1 cellular context compared by ENCODE assay signal in the genomic region with DNA sequence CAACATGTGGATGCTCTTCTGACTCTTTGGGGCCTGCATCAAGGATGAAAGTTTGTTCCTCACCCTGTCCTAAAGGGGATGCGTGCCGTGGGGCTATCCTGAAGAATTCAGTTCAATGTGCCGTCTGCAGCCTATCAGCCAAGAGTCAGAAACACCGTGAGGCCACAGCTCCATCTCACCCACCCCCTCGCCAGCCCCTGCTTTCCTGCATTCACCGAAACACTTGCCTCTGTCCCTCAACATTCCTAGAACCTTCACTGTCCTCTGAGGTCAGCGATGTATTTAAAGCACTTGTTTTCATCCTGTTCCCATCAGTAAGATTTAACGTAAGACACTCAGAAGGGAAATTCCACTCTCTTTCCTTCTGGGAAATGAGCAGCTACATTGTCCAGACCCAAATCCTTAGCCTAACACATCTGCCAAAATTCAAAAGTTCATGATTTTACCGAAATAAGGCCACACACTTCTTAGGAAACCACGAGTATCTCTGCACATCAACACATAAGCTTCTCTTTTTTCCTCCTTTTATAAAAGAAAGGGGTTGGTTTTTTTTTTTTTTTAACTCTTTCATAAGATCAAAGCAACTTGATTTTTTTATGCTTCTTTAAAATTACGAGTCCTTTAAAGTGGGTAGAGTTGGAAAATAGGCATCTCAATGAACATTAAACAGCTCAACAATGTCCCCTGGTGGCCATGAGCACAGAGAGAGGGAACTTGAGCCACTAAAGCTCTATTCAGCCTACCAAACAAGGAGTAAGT.
A peak's percentile ranks its signal among the peaks of the same experiment; 100 is the strongest.
TF ChIP-seq lines count a peak whose summit lies in the region.

No MANE protein-coding gene starts in this region.

TF ChIP-seq in GM12878, 131 proteins besides CTCF, POLR2A, EP300 and RAD21 (continued from another document and continues in another):
- TF ChIP-seq BCL3 (IDR thresholded peaks at IDR 0.05; ENCODE audit: borderline replicate concordance, insufficient read depth, low read depth, low read length, poor library complexity, severe bottlenecking) (no peak), MLLT1 (IDR thresholded peaks at IDR 0.05) (peak; percentile 63), ZNF384 (IDR thresholded peaks at IDR 0.05; ENCODE audit: borderline replicate concordance, low read depth, low read length) (peak; percentile 82), ZZZ3 (IDR thresholded peaks at IDR 0.05; ENCODE audit: control insufficient read depth, insufficient read length, low read depth) (no peak), SP1 (IDR thresholded peaks at IDR 0.05; ENCODE audit: low read depth, low read length) (no peak), E4F1 (IDR thresholded peaks at IDR 0.05; ENCODE audit: borderline replicate concordance, partially characterized antibody) (no peak), SRF (IDR thresholded peaks at IDR 0.05; ENCODE audit: low read depth in 2 of 2, low read length in 2 of 2) (0 out of 4 replicates have a peak, but pooled peaks of 1 of the 2 experiments have one; percentile 41), STAT3 (IDR thresholded peaks at IDR 0.05; ENCODE audit: low read depth, low read length) (no peak), BRCA1 (IDR thresholded peaks at IDR 0.05; ENCODE audit: low read depth, low read length) (no peak), MTA2 (IDR thresholded peaks at IDR 0.05; ENCODE audit: low read depth) (0 out of 2 replicates have a peak, but pooled peaks have one; percentile 15), TCF12 (IDR thresholded peaks at IDR 0.05; ENCODE audit: low read depth, low read length) (no peak), YBX1 (IDR thresholded peaks at IDR 0.05) (no peak), BMI1 (IDR thresholded peaks at IDR 0.05; ENCODE audit: borderline replicate concordance) (no peak), JUND (IDR thresholded peaks at IDR 0.05; ENCODE audit: low read depth, low read length) (no peak), IRF4 (IDR thresholded peaks at IDR 0.05; ENCODE audit: low read depth, low read length) (0 out of 2 replicates have a peak, but pooled peaks have one; percentile 21), SREBF1 (IDR thresholded peaks at IDR 0.05; ENCODE audit: low read length) (no peak), SMAD5 (IDR thresholded peaks at IDR 0.05; ENCODE audit: low read depth) (no peak), RB1 (IDR thresholded peaks at IDR 0.05; ENCODE audit: borderline replicate concordance) (peak; percentile 30; the same call in 1 of the 2 replicates), RELA (IDR thresholded peaks at IDR 0.05; ENCODE audit: borderline replicate concordance, partially characterized antibody) (no peak), KAT2A (conservative IDR thresholded peaks at IDR 0.05; ENCODE audit: control insufficient read depth, low read depth, low read length) (no peak), NFIC (IDR thresholded peaks at IDR 0.05; ENCODE audit: low read depth, low read length) (peak; percentile 80), RFX5 (IDR thresholded peaks at IDR 0.05; ENCODE audit: low read depth, low read length) (no peak), GATAD2B (conservative IDR thresholded peaks at IDR 0.05; ENCODE audit: low read depth) (no peak), RUNX3 (IDR thresholded peaks at IDR 0.05; ENCODE audit: low read length) (peak; percentile 61), IKZF1 (conservative IDR thresholded peaks at IDR 0.05) (0 out of 2 replicates have a peak, but pooled peaks have one; percentile 30), YY1 (IDR thresholded peaks at IDR 0.05; ENCODE audit: low read depth, low read length) (peak; percentile 74; the same call in 1 of the 2 replicates), POLR2AphosphoS5 (IDR thresholded peaks at IDR 0.05; ENCODE audit: low read length) (no peak), HDAC2 (IDR thresholded peaks at IDR 0.05) (no peak), ZNF687 (IDR thresholded peaks at IDR 0.05) (no peak), RAD51 (IDR thresholded peaks at IDR 0.05) (no peak), RBBP5 (conservative IDR thresholded peaks at IDR 0.05) (no peak), KLF5 (IDR thresholded peaks at IDR 0.05; ENCODE audit: partially characterized antibody) (no peak), BACH1 (IDR thresholded peaks at IDR 0.05; ENCODE audit: borderline replicate concordance) (no peak), LARP7 (IDR thresholded peaks at IDR 0.05) (no peak), SIX5 (IDR thresholded peaks at IDR 0.05; ENCODE audit: low read depth, low read length, severe bottlenecking) (no peak), POLR2AphosphoS2 (IDR thresholded peaks at IDR 0.05; ENCODE audit: low read depth, low read length) (no peak), IRF5 (IDR thresholded peaks at IDR 0.05; ENCODE audit: borderline replicate concordance) (no peak), ZNF622 (IDR thresholded peaks at IDR 0.05) (no peak), CREB1 (IDR thresholded peaks at IDR 0.05; ENCODE audit: low read depth) (no peak; the same call in 1 of the 2 replicates), HCFC1 (IDR thresholded peaks at IDR 0.05; ENCODE audit: low read length) (no peak), ZNF24 (IDR thresholded peaks at IDR 0.05) (no peak), NR2F1 (conservative IDR thresholded peaks at IDR 0.05) (no peak), HDGF (IDR thresholded peaks at IDR 0.05) (no peak)
- TF ChIP-seq, protein P1, sequence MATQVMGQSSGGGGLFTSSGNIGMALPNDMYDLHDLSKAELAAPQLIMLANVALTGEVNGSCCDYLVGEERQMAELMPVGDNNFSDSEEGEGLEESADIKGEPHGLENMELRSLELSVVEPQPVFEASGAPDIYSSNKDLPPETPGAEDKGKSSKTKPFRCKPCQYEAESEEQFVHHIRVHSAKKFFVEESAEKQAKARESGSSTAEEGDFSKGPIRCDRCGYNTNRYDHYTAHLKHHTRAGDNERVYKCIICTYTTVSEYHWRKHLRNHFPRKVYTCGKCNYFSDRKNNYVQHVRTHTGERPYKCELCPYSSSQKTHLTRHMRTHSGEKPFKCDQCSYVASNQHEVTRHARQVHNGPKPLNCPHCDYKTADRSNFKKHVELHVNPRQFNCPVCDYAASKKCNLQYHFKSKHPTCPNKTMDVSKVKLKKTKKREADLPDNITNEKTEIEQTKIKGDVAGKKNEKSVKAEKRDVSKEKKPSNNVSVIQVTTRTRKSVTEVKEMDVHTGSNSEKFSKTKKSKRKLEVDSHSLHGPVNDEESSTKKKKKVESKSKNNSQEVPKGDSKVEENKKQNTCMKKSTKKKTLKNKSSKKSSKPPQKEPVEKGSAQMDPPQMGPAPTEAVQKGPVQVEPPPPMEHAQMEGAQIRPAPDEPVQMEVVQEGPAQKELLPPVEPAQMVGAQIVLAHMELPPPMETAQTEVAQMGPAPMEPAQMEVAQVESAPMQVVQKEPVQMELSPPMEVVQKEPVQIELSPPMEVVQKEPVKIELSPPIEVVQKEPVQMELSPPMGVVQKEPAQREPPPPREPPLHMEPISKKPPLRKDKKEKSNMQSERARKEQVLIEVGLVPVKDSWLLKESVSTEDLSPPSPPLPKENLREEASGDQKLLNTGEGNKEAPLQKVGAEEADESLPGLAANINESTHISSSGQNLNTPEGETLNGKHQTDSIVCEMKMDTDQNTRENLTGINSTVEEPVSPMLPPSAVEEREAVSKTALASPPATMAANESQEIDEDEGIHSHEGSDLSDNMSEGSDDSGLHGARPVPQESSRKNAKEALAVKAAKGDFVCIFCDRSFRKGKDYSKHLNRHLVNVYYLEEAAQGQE (IDR thresholded peaks at IDR 0.05; ENCODE audit: low read depth, low read length) = no peak
- TF ChIP-seq, protein P2, sequence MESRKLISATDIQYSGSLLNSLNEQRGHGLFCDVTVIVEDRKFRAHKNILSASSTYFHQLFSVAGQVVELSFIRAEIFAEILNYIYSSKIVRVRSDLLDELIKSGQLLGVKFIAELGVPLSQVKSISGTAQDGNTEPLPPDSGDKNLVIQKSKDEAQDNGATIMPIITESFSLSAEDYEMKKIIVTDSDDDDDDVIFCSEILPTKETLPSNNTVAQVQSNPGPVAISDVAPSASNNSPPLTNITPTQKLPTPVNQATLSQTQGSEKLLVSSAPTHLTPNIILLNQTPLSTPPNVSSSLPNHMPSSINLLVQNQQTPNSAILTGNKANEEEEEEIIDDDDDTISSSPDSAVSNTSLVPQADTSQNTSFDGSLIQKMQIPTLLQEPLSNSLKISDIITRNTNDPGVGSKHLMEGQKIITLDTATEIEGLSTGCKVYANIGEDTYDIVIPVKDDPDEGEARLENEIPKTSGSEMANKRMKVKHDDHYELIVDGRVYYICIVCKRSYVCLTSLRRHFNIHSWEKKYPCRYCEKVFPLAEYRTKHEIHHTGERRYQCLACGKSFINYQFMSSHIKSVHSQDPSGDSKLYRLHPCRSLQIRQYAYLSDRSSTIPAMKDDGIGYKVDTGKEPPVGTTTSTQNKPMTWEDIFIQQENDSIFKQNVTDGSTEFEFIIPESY (IDR thresholded peaks at IDR 0.05) = no peak
